In the genomic region with DNA sequence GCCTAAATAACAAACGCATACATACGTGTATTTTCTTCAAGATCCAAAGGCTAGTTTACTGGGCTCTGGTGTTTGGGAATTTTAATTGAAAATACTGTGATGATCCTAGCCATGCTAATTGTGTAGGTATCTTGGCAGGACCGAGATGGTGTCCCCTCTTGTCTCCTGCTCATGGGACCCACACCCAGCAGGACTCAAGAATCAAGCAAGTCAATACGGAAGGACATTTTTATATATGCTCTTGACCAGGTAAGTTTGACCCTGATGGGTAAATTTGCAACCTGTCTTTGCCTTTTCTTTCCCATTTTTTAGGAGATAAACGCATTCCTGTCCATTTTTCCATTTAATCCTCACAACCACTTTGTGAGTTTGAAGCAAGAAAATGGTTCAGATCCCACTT, we compare ENCODE assay signal across 27 cellular contexts.
"Had no signal": no experiment of that assay in that cellular context is flagged by ENCODE, and none has a peak within 500 bp of the region (broad histone marks: within the 10 kb centered on the region; RNA-seq: fewer than 3 reads in every experiment).

No MANE protein-coding gene starts in this region.

- H3K27ac ChIP-seq: stomach, suprapubic skin, testis, thoracic aorta, thyroid gland, tibial artery, tibial nerve, transverse colon, upper lobe of left lung, upper lobe of right lung, uterus, vagina had no signal

- H3K9me3 ChIP-seq: stomach, suprapubic skin, testis, thoracic aorta, thyroid gland, tibial artery, tibial nerve, transverse colon, upper lobe of left lung, upper lobe of right lung, uterus, vagina had no signal

- DNase-seq: stimulated activated CD4-positive, alpha-beta T cell treated with anti-CD3 and anti-CD28 coated beads, Interleukin-2, amount 100 ng/mL, for 48 hours; stimulated activated CD4-positive, alpha-beta T cell treated with anti-CD3 and anti-CD28 coated beads, Interleukin-4, amount 100 ng/mL, for 1 hour; stimulated activated CD4-positive, alpha-beta T cell treated with anti-CD3 and anti-CD28 coated beads, Interleukin-4, amount 100 ng/mL, for 24 hours; stimulated activated CD4-positive, alpha-beta T cell treated with anti-CD3 and anti-CD28 coated beads, Interleukin-4, amount 100 ng/mL, for 4 hours; stimulated activated CD8-positive, alpha-beta memory T cell treated with anti-CD3 and anti-CD28 coated beads, Interleukin-4, amount 100 ng/mL, for 48 hours; stimulated activated naive B cell treated with anti-CD40 and anti-IgM and Interleukin-4, amounts not matched to agents 10 μg/mL and 1 μg/mL and 100 μg/mL, for 72 hours; stimulated activated naive CD4-positive, alpha-beta T cell; stimulated activated naive CD4-positive, alpha-beta T cell treated with Interleukin-2 at 50 U/mL for 16 hours; stimulated activated naive CD8-positive, alpha-beta T cell treated with anti-CD3 and anti-CD28 coated beads, Interleukin-15, amount 100 ng/mL, for 72 hours; stimulated activated naive CD8-positive, alpha-beta T cell treated with anti-CD3 and anti-CD28 coated beads, Interleukin-15, Interleukin-2, amounts not matched to agents 100 U/mL and 50 U/mL, for 24 hours; stomach; substantia nigra; testis; thyroid gland; tibial artery; transverse colon; trophoblast cell; upper lobe of left lung; upper lobe of right lung; uterus had no signal

- FAIRE-seq: urothelium cell line had no signal

- H3K4me1 ChIP-seq: stomach, testis, thyroid gland, tibial artery, tibial nerve, transverse colon, upper lobe of left lung, upper lobe of right lung, uterus, vagina had no signal

- ATAC-seq: stimulated activated effector memory CD8-positive, alpha-beta T cell treated with anti-CD3 and anti-CD28 coated beads, Interleukin-12 subunit alpha, Interleukin-12 subunit beta, amount 100 ng/mL, for 72 hours; stimulated activated memory B cell treated with anti-CD40 and anti-IgM and Interleukin-4, amounts not matched to agents 10 μg/mL and 1 μg/mL and 100 μg/mL, for 72 hours; stimulated activated naive B cell treated with anti-CD40 and anti-IgM and Interleukin-4, amounts not matched to agents 10 μg/mL and 1 μg/mL and 100 μg/mL, for 72 hours; stimulated activated naive CD8-positive, alpha-beta T cell treated with anti-CD3 and anti-CD28 coated beads, Interleukin-15, amount 100 ng/mL, for 72 hours; stimulated activated naive CD8-positive, alpha-beta T cell treated with anti-CD3 and anti-CD28 coated beads, Interleukin-15, Interleukin-2, amounts not matched to agents 100 U/mL and 50 U/mL, for 24 hours; upper lobe of right lung had no signal

- H3K4me3 ChIP-seq: stomach, suprapubic skin, testis, thoracic aorta, thyroid gland, tibial artery, tibial nerve, transverse colon, upper lobe of left lung, upper lobe of right lung, uterus, vagina had no signal
